In the genomic region with DNA sequence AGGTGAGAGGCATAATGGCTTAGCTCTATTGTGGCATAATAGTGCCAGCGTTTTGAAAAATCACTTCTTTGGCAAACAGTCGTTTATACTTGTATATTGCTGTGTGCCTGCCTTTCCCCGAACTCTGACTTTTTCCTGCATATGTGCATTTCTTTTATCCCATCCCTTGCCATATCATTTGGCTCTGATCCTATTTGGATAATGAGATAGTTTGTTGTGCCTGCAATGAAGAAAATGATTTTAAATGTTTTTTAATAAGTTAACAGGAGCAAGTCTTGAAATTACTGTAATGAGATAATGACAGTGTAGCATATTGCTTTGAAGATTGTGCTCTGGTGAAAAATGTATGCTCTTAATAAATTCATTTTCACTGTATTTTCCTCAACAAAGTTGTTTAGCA, we compare ENCODE assay signal across 9 cellular contexts.
"Had no signal": no experiment of that assay in that cellular context is flagged by ENCODE, and none has a peak within 500 bp of the region (broad histone marks: within the 10 kb centered on the region; RNA-seq: fewer than 3 reads in every experiment).

No MANE protein-coding gene starts in this region.

- H3K9ac ChIP-seq: GM23248 had no signal

- H2AFZ ChIP-seq: GM23248, GM23338 had no signal

- H3K36me3 ChIP-seq: HAP-1 had no signal

- DNase-seq: GM23248, GOT3, H7, H9, HCEC 1CT, HFFc6 had no signal

- H3K27ac ChIP-seq: GM23248 had no signal

- H3K4me3 ChIP-seq: GM23248, GM23338, HAP-1 had no signal

- H3K4me2 ChIP-seq: GM23338 had no signal

- ATAC-seq: GM23338, HCT116 had no signal
